2 cellular contexts compared by ENCODE assay signal in genomic region chr11:8693555-8693954, GRCh38.
TF ChIP-seq lines count a peak whose summit lies in the region.

No MANE protein-coding gene starts in this region.

TF ChIP-seq in IMR-90, 13 proteins besides CTCF, POLR2A, EP300 and RAD21:
- TF ChIP-seq MAFK (IDR thresholded peaks at IDR 0.05; ENCODE audit: low read depth, low read length): no peak
- no peak for TF ChIP-seq NFE2L2 (IDR thresholded peaks at IDR 0.05; ENCODE audit: low read depth, low read length)
- TF ChIP-seq RCOR1 (IDR thresholded peaks at IDR 0.05; ENCODE audit: insufficient replicate concordance, low read length): no peak
- TF ChIP-seq FOS (IDR thresholded peaks at IDR 0.05; ENCODE audit: low read depth, low read length): no peak
- TF ChIP-seq MXI1 (IDR thresholded peaks at IDR 0.05; ENCODE audit: borderline replicate concordance, low read depth, low read length): no peak
- no peak for TF ChIP-seq ELK1 (IDR thresholded peaks at IDR 0.05; ENCODE audit: borderline replicate concordance, low read depth, low read length)
- no peak for TF ChIP-seq USF2 (IDR thresholded peaks at IDR 0.05; ENCODE audit: low read depth, low read length)
- TF ChIP-seq CEBPB (IDR thresholded peaks at IDR 0.05; ENCODE audit: low read depth, low read length): no peak
- TF ChIP-seq SMC3 (IDR thresholded peaks at IDR 0.05; ENCODE audit: low read depth, low read length): no peak
- TF ChIP-seq RFX5 (IDR thresholded peaks at IDR 0.05; ENCODE audit: low read depth, low read length): no peak
- TF ChIP-seq MAZ (IDR thresholded peaks at IDR 0.05; ENCODE audit: borderline replicate concordance, low read depth, low read length): no peak
- TF ChIP-seq CHD1 (IDR thresholded peaks at IDR 0.05; ENCODE audit: low read depth, low read length): no peak
- TF ChIP-seq BHLHE40 (IDR thresholded peaks at IDR 0.05; ENCODE audit: low read depth, low read length): no peak
TF ChIP-seq in IMR-90: peak in this region for 0.

TF ChIP-seq in H1, 55 proteins besides CTCF, POLR2A, EP300 and RAD21:
- TF ChIP-seq RBBP5 (IDR thresholded peaks at IDR 0.05; ENCODE audit: borderline replicate concordance, low read depth, low read length): no peak
- no peak for TF ChIP-seq KDM1A (IDR thresholded peaks at IDR 0.05; ENCODE audit: borderline replicate concordance, low read length)
- TF ChIP-seq ZNF274 (IDR thresholded peaks at IDR 0.05; ENCODE audit: borderline replicate concordance, extremely low read depth, low read length): no peak
- TF ChIP-seq USF2 (IDR thresholded peaks at IDR 0.05; ENCODE audit: low read length): no peak
- TF ChIP-seq POU5F1 (IDR thresholded peaks at IDR 0.05; ENCODE audit: low read depth, low read length): no peak
- TF ChIP-seq EGR1 (IDR thresholded peaks at IDR 0.05; ENCODE audit: borderline replicate concordance, low read depth, low read length): no peak
TF ChIP-seq in H1: peak in this region for 0.
